In genomic region chr1:234672349-234673135, GRCh38 we compare ENCODE assay signal across 17 cellular contexts.
A peak's percentile ranks its signal among the peaks of the same experiment; 100 is the strongest.
DNase-seq lines count a peak whose midpoint lies in the region; ATAC-seq and TF ChIP-seq lines count a peak whose summit lies in the region.
"Had no signal": no experiment of that assay in that cellular context is flagged by ENCODE, and none has a peak within 500 bp of the region (broad histone marks: within the 10 kb centered on the region; RNA-seq: fewer than 3 reads in every experiment).

No MANE protein-coding gene starts in this region.

- intact Hi-C loops in CD4-positive, alpha-beta memory T cell (cut with micrococcal nuclease), result no loop called here

- H3K36me3 Mint-ChIP-seq in activated naive CD8-positive, alpha-beta T cell, result no peaks in the 10 kb centered on the region
- peaks cover 3% of the 10 kb centered on the region for H3K36me3 Mint-ChIP-seq in activated naive CD8-positive, alpha-beta T cell treated with anti-CD3 and anti-CD28 coated beads for 36 hours
- no peaks in the 10 kb centered on the region for H3K36me3 Mint-ChIP-seq in glutamatergic neuron (ENCODE audit: unreplicated experiment)
- no peaks in the 10 kb centered on the region for H3K36me3 Mint-ChIP-seq in stimulated activated memory B cell treated with anti-CD40 and anti-IgM and Interleukin-4, amounts not matched to agents 10 μg/mL and 1 μg/mL and 100 μg/mL, for 72 hours
- H3K36me3 Mint-ChIP-seq in CD4-positive, alpha-beta memory T cell, result no peaks in the 10 kb centered on the region

- DNase-seq in activated naive CD8-positive, alpha-beta T cell treated with anti-CD3 and anti-CD28 coated beads for 36 hours, result no peak
- DNase-seq in glutamatergic neuron (no peak), middle frontal gyrus (ENCODE audit: extremely low spot score, low spot score) (no peak), NCI-H1436 treated with DMSO at 0.1 percent for 48 hours (lab: John Stamatoyannopoulos, UW) (no peak)
- DNase-seq in CD4-positive, alpha-beta memory T cell, result no peak
- DNase-seq: DMS 273 treated with DMSO at 0.1 percent for 48 hours, GF-D8, NCI-H1930, NCI-H2171, NCI-H446, NCI-H774, SHP77 treated with DMSO at 0.1 percent for 48 hours had no signal

- no peak overlapping the region for H3K27ac ChIP-seq in CD4-positive, alpha-beta memory T cell (ENCODE audit: low read depth, low read length)
- H3K27ac ChIP-seq: BLaER1 had no signal

- no peaks in the 10 kb centered on the region for H3K9me3 Mint-ChIP-seq in activated naive CD8-positive, alpha-beta T cell (ENCODE audit: low read depth)
- H3K9me3 Mint-ChIP-seq in activated naive CD8-positive, alpha-beta T cell treated with anti-CD3 and anti-CD28 coated beads for 36 hours, result peaks cover 2% of the 10 kb centered on the region
- H3K9me3 Mint-ChIP-seq in glutamatergic neuron (ENCODE audit: unreplicated experiment), result no peaks in the 10 kb centered on the region
- no peaks in the 10 kb centered on the region for H3K9me3 Mint-ChIP-seq in stimulated activated memory B cell treated with anti-CD40 and anti-IgM and Interleukin-4, amounts not matched to agents 10 μg/mL and 1 μg/mL and 100 μg/mL, for 72 hours
- peaks cover 0 to 6% (median under 1%) of the 10 kb centered on the region in 8 donors for H3K9me3 Mint-ChIP-seq in CD4-positive, alpha-beta memory T cell

- ATAC-seq in stimulated activated memory B cell treated with anti-CD40 and anti-IgM and Interleukin-4, amounts not matched to agents 10 μg/mL and 1 μg/mL and 100 μg/mL, for 72 hours, result no peak
- ATAC-seq in HG03460 (IDR thresholded peaks at IDR 0.05; ENCODE audit: unreplicated experiment), result no peak
- ATAC-seq: GM23338 had no signal

- H3K4me3 Mint-ChIP-seq in activated naive CD8-positive, alpha-beta T cell, result no peak overlapping the region
- no peak overlapping the region for H3K4me3 Mint-ChIP-seq in activated naive CD8-positive, alpha-beta T cell treated with anti-CD3 and anti-CD28 coated beads for 36 hours
- no peak overlapping the region for H3K4me3 Mint-ChIP-seq in glutamatergic neuron (ENCODE audit: unreplicated experiment)
- H3K4me3 Mint-ChIP-seq in stimulated activated memory B cell treated with anti-CD40 and anti-IgM and Interleukin-4, amounts not matched to agents 10 μg/mL and 1 μg/mL and 100 μg/mL, for 72 hours, result no peak overlapping the region
- H3K4me3 Mint-ChIP-seq in CD4-positive, alpha-beta memory T cell, result no peak overlapping the region
- H3K4me3 Mint-ChIP-seq: GM23338 had no signal

- no peak for TF ChIP-seq CTCF in glutamatergic neuron (IDR thresholded peaks at IDR 0.05; ENCODE audit: partially characterized antibody, unreplicated experiment)

- POLR2A ChIA-PET in CD4-positive, alpha-beta memory T cell (lab: Charles Lee; ENCODE audit: partially characterized antibody), result interaction anchor here (1.4 kb wide), 1 partner anchor 63 kb away, joined by 3 read pairs; the partner anchor contains the start of gene IRF2BP2

- H3K27me3 Mint-ChIP-seq in activated naive CD8-positive, alpha-beta T cell, result no peaks in the 10 kb centered on the region
- no peaks in the 10 kb centered on the region for H3K27me3 Mint-ChIP-seq in activated naive CD8-positive, alpha-beta T cell treated with anti-CD3 and anti-CD28 coated beads for 36 hours
- peaks cover 4% of the 10 kb centered on the region for H3K27me3 Mint-ChIP-seq in glutamatergic neuron (ENCODE audit: unreplicated experiment)
- H3K27me3 Mint-ChIP-seq in stimulated activated memory B cell treated with anti-CD40 and anti-IgM and Interleukin-4, amounts not matched to agents 10 μg/mL and 1 μg/mL and 100 μg/mL, for 72 hours, result no peaks in the 10 kb centered on the region
- no peaks in the 10 kb centered on the region for H3K27me3 Mint-ChIP-seq in CD4-positive, alpha-beta memory T cell

- peaks cover 6% of the 10 kb centered on the region for H3K4me1 Mint-ChIP-seq in activated naive CD8-positive, alpha-beta T cell (ENCODE audit: low read depth)
- peaks cover 13% of the 10 kb centered on the region for H3K4me1 Mint-ChIP-seq in activated naive CD8-positive, alpha-beta T cell treated with anti-CD3 and anti-CD28 coated beads for 36 hours
- peaks cover 23% of the 10 kb centered on the region for H3K4me1 Mint-ChIP-seq in glutamatergic neuron (ENCODE audit: low read depth, unreplicated experiment)
- peaks cover 21% of the 10 kb centered on the region for H3K4me1 Mint-ChIP-seq in stimulated activated memory B cell treated with anti-CD40 and anti-IgM and Interleukin-4, amounts not matched to agents 10 μg/mL and 1 μg/mL and 100 μg/mL, for 72 hours
- H3K4me1 Mint-ChIP-seq in CD4-positive, alpha-beta memory T cell, result peaks cover 8 to 12% (median 9%) of the 10 kb centered on the region in 4 donors

- H3K4me1 ChIP-seq in CD4-positive, alpha-beta memory T cell (ENCODE audit: insufficient read depth, low read length), result peaks cover 7% of the 10 kb centered on the region

- no peaks in the 10 kb centered on the region for H3K27me3 ChIP-seq in CD4-positive, alpha-beta memory T cell (ENCODE audit: insufficient read depth, low read length)
- H3K27me3 ChIP-seq: BLaER1 had no signal

- H3K36me3 ChIP-seq in CD4-positive, alpha-beta memory T cell (ENCODE audit: insufficient read depth, low read length), result no peaks in the 10 kb centered on the region
- H3K36me3 ChIP-seq: BLaER1 had no signal

- CTCF ChIA-PET in CD4-positive, alpha-beta memory T cell (lab: Charles Lee; ENCODE audit: partially characterized antibody), result no interaction called here

- no peak overlapping the region for H3K4me3 ChIP-seq in CD4-positive, alpha-beta memory T cell (ENCODE audit: low read length in 2 of 2)
- H3K4me3 ChIP-seq: BLaER1, GM23338 had no signal

- peak overlapping the region; percentile 24 for H3K27ac Mint-ChIP-seq in activated naive CD8-positive, alpha-beta T cell
- no peak overlapping the region for H3K27ac Mint-ChIP-seq in activated naive CD8-positive, alpha-beta T cell treated with anti-CD3 and anti-CD28 coated beads for 36 hours
- peak overlapping the region; percentile 72 for H3K27ac Mint-ChIP-seq in glutamatergic neuron (ENCODE audit: unreplicated experiment)
- H3K27ac Mint-ChIP-seq in stimulated activated memory B cell treated with anti-CD40 and anti-IgM and Interleukin-4, amounts not matched to agents 10 μg/mL and 1 μg/mL and 100 μg/mL, for 72 hours, result peak overlapping the region; percentile 18
- no peak overlapping the region for H3K27ac Mint-ChIP-seq in CD4-positive, alpha-beta memory T cell
- H3K27ac Mint-ChIP-seq: GM23338 had no signal

- no peaks in the 10 kb centered on the region for H3K9me3 ChIP-seq in CD4-positive, alpha-beta memory T cell (ENCODE audit: control insufficient read depth in 1 of 2, low read length in 2 of 2)

Comparison
In these comparisons a context has a peak if more than half of its experiments do, and no peak if none do; other contexts are left out.
1. H3K27ac Mint-ChIP-seq: peak in activated naive CD8-positive, alpha-beta T cell (single experiment), glutamatergic neuron (single experiment) and stimulated activated memory B cell treated with anti-CD40 and anti-IgM and Interleukin-4, amounts not matched to agents 10 μg/mL and 1 μg/mL and 100 μg/mL, for 72 hours (single experiment); none in activated naive CD8-positive, alpha-beta T cell treated with anti-CD3 and anti-CD28 coated beads for 36 hours (single experiment) and CD4-positive, alpha-beta memory T cell (0 of 7).